Comparison of ENCODE assay signal across 33 cellular contexts in the genomic region with DNA sequence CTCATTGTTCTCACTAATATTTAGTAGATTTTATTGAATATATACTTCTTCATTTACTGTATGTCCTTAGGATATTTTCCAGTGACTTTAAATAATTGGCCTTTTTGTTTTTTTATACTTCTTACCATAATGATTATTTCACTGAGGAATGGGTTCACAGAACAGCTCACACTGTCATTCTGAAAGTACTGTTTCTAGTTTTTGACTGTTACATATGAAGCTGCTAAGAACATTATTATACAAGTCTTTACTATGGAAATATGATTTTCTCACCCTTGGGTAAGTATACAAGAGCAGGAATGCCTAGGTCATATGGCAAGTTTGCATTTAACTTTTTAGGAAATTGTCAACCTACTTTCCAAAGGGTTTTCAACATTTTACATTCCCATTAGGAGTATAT.
"Had no signal": no experiment of that assay in that cellular context is flagged by ENCODE, and none has a peak within 500 bp of the region (broad histone marks: within the 10 kb centered on the region; RNA-seq: fewer than 3 reads in every experiment).

No MANE protein-coding gene starts in this region.

- DNase-seq: Karpas-422, Kasumi-1, MG63, MM.1S, MV-4-11, NCI-H1048, NCI-H1092, NCI-H1092 treated with DMSO at 0.1 percent for 48 hours, NCI-H1105, NCI-H1105 treated with DMSO at 0.1 percent for 48 hours, NCI-H1417, NCI-H1417 treated with DMSO at 0.1 percent for 48 hours, NCI-H1436, NCI-H1436 treated with DMSO at 0.1 percent for 48 hours, NCI-H146, NCI-H1694, NCI-H1694 treated with DMSO at 0.1 percent for 48 hours, NCI-H187, NCI-H187 treated with DMSO at 0.1 percent for 48 hours, NCI-H1930, NCI-H2029, NCI-H2029 treated with DMSO at 0.1 percent for 48 hours, NCI-H2081, NCI-H2081 treated with DMSO at 0.1 percent for 48 hours, NCI-H2107, NCI-H2171, NCI-H2171 treated with DMSO at 0.1 percent for 48 hours, NCI-H2227 treated with DMSO at 0.1 percent for 48 hours, NCI-H226, NCI-H345, NCI-H446, NCI-H446 treated with DMSO at 0.1 percent for 48 hours, NCI-H510A had no signal
